In genomic region chr11:129436573-129436972, GRCh38 we compare ENCODE assay signal across 26 cellular contexts.
"Had no signal": no experiment of that assay in that cellular context is flagged by ENCODE, and none has a peak within 500 bp of the region (broad histone marks: within the 10 kb centered on the region; RNA-seq: fewer than 3 reads in every experiment).

No MANE protein-coding gene starts in this region.

- H3K9me3 Mint-ChIP-seq: activated CD4-positive, alpha-beta memory T cell treated with anti-CD3 and anti-CD28 coated beads, Interleukin-2, amount 10 ng/mL, durations not matched to agents 7 days and 5 days; activated CD4-positive, alpha-beta T cell treated with anti-CD3 and anti-CD28 coated beads, Interleukin-2, amount 10 ng/mL, durations not matched to agents 7 days and 5 days; activated T-cell treated with anti-CD3 and anti-CD28 coated beads, Interleukin-2, amount 50 U/mL, for 4 hours; dendritic cell treated with granulocyte-macrophage colony-stimulating factor and Interleukin-4, amounts not matched to agents 40 ng/mL and 50 ng/mL, for 4 days had no signal

- H3K36me3 ChIP-seq: breast epithelium, heart right ventricle, neural progenitor cell, right atrium auricular region, stomach, thyroid gland, WERI-Rb-1 had no signal

- H3K27me3 Mint-ChIP-seq: dendritic cell treated with granulocyte-macrophage colony-stimulating factor and Interleukin-4, amounts not matched to agents 40 ng/mL and 50 ng/mL, for 4 days; stimulated activated naive B cell treated with anti-CD40 and anti-IgM and Interleukin-4, amounts not matched to agents 10 μg/mL and 1 μg/mL and 100 μg/mL, for 72 hours had no signal

- ATAC-seq: activated CD4-positive, CD25-positive, alpha-beta regulatory T cell treated with anti-CD3 and anti-CD28 coated beads, Interleukin-2, amount 50 U/mL, for 24 hours; naive thymus-derived CD4-positive, alpha-beta T cell; stimulated activated naive B cell treated with anti-CD40 and anti-IgM and Interleukin-4, amounts not matched to agents 10 μg/mL and 1 μg/mL and 100 μg/mL, for 72 hours; T-helper 17 cell had no signal

- H3K4me2 ChIP-seq: neural progenitor cell, smooth muscle cell had no signal

- H3K4me3 ChIP-seq: breast epithelium, heart right ventricle, neural progenitor cell, right atrium auricular region, smooth muscle cell, stomach, thyroid gland had no signal

- H2AFZ ChIP-seq: neural progenitor cell had no signal

- H3K4me3 Mint-ChIP-seq: activated CD4-positive, alpha-beta memory T cell treated with anti-CD3 and anti-CD28 coated beads, Interleukin-2, amount 10 ng/mL, durations not matched to agents 7 days and 5 days; activated CD4-positive, alpha-beta T cell treated with anti-CD3 and anti-CD28 coated beads, Interleukin-2, amount 10 ng/mL, durations not matched to agents 7 days and 5 days; activated T-cell treated with anti-CD3 and anti-CD28 coated beads, Interleukin-2, amount 50 U/mL, for 4 hours; central memory CD8-positive, alpha-beta T cell; dendritic cell treated with granulocyte-macrophage colony-stimulating factor and Interleukin-4, amounts not matched to agents 40 ng/mL and 50 ng/mL, for 4 days; naive thymus-derived CD4-positive, alpha-beta T cell; neural progenitor cell; stimulated activated naive B cell treated with anti-CD40 and anti-IgM and Interleukin-4, amounts not matched to agents 10 μg/mL and 1 μg/mL and 100 μg/mL, for 72 hours; T-helper 17 cell had no signal

- H3K27ac ChIP-seq: breast epithelium, heart right ventricle, neural progenitor cell, right atrium auricular region, stomach, thyroid gland, WERI-Rb-1 had no signal

- H3K9me3 ChIP-seq: thyroid gland had no signal

- H3K27ac Mint-ChIP-seq: activated CD4-positive, alpha-beta memory T cell treated with anti-CD3 and anti-CD28 coated beads, Interleukin-2, amount 10 ng/mL, durations not matched to agents 7 days and 5 days; activated CD4-positive, alpha-beta T cell treated with anti-CD3 and anti-CD28 coated beads, Interleukin-2, amount 10 ng/mL, durations not matched to agents 7 days and 5 days; dendritic cell treated with granulocyte-macrophage colony-stimulating factor and Interleukin-4, amounts not matched to agents 40 ng/mL and 50 ng/mL, for 4 days; naive thymus-derived CD4-positive, alpha-beta T cell; neural progenitor cell; stimulated activated naive B cell treated with anti-CD40 and anti-IgM and Interleukin-4, amounts not matched to agents 10 μg/mL and 1 μg/mL and 100 μg/mL, for 72 hours; T-helper 17 cell had no signal

- H3K4me1 ChIP-seq: heart right ventricle, neural progenitor cell, right atrium auricular region, thyroid gland had no signal

- FAIRE-seq: endometrium had no signal

- H3K36me3 Mint-ChIP-seq: neural progenitor cell; stimulated activated naive B cell treated with anti-CD40 and anti-IgM and Interleukin-4, amounts not matched to agents 10 μg/mL and 1 μg/mL and 100 μg/mL, for 72 hours had no signal

- DNase-seq: activated CD4-positive, alpha-beta memory T cell treated with anti-CD3 and anti-CD28 coated beads, Interleukin-2, amount 10 ng/mL, durations not matched to agents 7 days and 5 days; activated CD4-positive, alpha-beta T cell treated with anti-CD3 and anti-CD28 coated beads, Interleukin-2, amount 10 ng/mL, durations not matched to agents 7 days and 5 days; activated naive CD4-positive, alpha-beta T cell; activated T-cell treated with anti-CD3 and anti-CD28 coated beads, Interleukin-2, amount 50 U/mL, for 4 hours; effector CD4-positive, alpha-beta T cell; heart right ventricle; midbrain; naive thymus-derived CD4-positive, alpha-beta T cell; occipital lobe; stimulated activated CD4-positive, alpha-beta T cell treated with anti-CD3 and anti-CD28 coated beads, Interleukin-4, amount 100 ng/mL, for 4 hours; stimulated activated CD8-positive, alpha-beta memory T cell treated with anti-CD3 and anti-CD28 coated beads, Interleukin-4, amount 100 ng/mL, for 48 hours; stimulated activated naive B cell treated with anti-CD40 and anti-IgM and Interleukin-4, amounts not matched to agents 10 μg/mL and 1 μg/mL and 100 μg/mL, for 72 hours; stomach; SW 1271; T-helper 17 cell; T1000; thyroid gland; WERI-Rb-1 had no signal

- H3K4me1 Mint-ChIP-seq: central memory CD8-positive, alpha-beta T cell; neural progenitor cell; stimulated activated naive B cell treated with anti-CD40 and anti-IgM and Interleukin-4, amounts not matched to agents 10 μg/mL and 1 μg/mL and 100 μg/mL, for 72 hours; T-helper 17 cell had no signal

- H3K27me3 ChIP-seq: breast epithelium, neural progenitor cell, right atrium auricular region, stomach, thyroid gland had no signal
